18 cellular contexts compared by ENCODE assay signal in the genomic region with DNA sequence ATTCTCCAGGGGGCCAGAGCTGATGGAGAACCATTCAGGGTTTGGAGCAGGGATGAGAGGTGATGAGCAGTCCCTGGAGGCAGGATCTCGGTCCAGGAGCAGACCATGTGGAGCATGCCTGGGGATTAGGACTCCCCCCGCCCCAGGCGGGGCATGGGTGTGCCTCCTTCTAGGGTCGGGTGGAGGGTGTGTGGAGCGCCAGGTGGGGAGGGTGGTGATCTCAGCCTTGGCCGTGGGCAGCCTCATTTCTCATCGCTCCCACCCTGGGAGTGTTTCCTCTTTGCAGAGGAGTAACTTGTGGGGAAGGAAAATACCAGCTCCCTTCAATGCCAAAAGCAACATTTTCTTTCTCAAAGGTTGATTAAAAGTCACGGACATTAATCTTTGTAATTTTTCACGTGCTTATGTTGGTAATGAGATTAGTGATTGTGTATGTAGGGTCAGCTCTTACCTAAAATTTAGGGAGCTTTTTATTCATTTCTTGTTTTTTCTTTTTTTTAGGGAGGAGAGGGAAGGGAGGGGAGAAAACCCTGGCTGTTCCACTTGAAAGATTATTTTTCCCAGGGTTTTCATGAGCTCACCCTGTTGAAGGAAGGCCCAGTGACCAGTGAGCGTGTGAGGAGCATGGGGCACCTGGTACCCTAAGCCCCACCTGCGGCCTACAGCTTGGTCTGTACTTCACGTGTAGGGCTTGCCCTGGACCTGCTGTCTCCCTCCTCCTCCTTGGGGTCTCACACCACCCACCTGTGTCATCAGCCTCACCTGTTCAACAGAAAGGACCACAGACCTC. TPM values are rescaled to one million over a fixed set of nuclear protein-coding genes. Genes with fewer than 3 reads are reported as not detected.
DNase-seq lines count a peak whose midpoint lies in the region; ATAC-seq and TF ChIP-seq lines count a peak whose summit lies in the region.
"Had no signal": no experiment of that assay in that cellular context is flagged by ENCODE, and none has a peak within 500 bp of the region (broad histone marks: within the 10 kb centered on the region; RNA-seq: fewer than 3 reads in every experiment).

No MANE protein-coding gene starts in this region.

- TF ChIP-seq CTCF in VCaP (conservative IDR thresholded peaks at IDR 0.05) (no peak), cardiac muscle cell (IDR thresholded peaks at IDR 0.05; ENCODE audit: low read depth, low read length) (no peak), osteocyte (IDR thresholded peaks at IDR 0.05) (no peak)

- peak overlapping the region; percentile 83; the same call in 1 of the 2 replicates for H3K27ac ChIP-seq in VCaP
- peak overlapping the region; percentile 19 for H3K27ac ChIP-seq in cardiac muscle cell
- no peak overlapping the region for H3K27ac ChIP-seq in naive thymus-derived CD4-positive, alpha-beta T cell (ENCODE audit: low read depth, low read length)

- H3K4me3 Mint-ChIP-seq in osteocyte (ENCODE audit: unreplicated experiment): no peak overlapping the region
- H3K4me3 Mint-ChIP-seq in naive thymus-derived CD4-positive, alpha-beta T cell: no peak overlapping the region
- H3K4me3 Mint-ChIP-seq: activated naive CD4-positive, alpha-beta T cell treated with anti-CD3 and anti-CD28 coated beads for 36 hours; T-helper 1 cell treated with Interleukin-12 subunit alpha and Interleukin-12 subunit beta and Interleukin-4 antibody, amounts not matched to agents 30 μg/mL and 1 μg/mL, for 36 hours had no signal

- no peak for ATAC-seq in naive thymus-derived CD4-positive, alpha-beta T cell
- ATAC-seq in HG02840 (IDR thresholded peaks at IDR 0.05; ENCODE audit: low FRiP score, unreplicated experiment): no peak

- H3K27me3 Mint-ChIP-seq in osteocyte (ENCODE audit: unreplicated experiment): no peaks in the 10 kb centered on the region
- peaks cover 6 to 32% (median 14%) of the 10 kb centered on the region in 5 donors for H3K27me3 Mint-ChIP-seq in naive thymus-derived CD4-positive, alpha-beta T cell

- H3K27me3 ChIP-seq in cardiac muscle cell: no peaks in the 10 kb centered on the region
- no peaks in the 10 kb centered on the region for H3K27me3 ChIP-seq in naive thymus-derived CD4-positive, alpha-beta T cell (ENCODE audit: control insufficient read depth in 2 of 2, insufficient read depth in 2 of 2, low read length in 2 of 2)

- DNase-seq in Daoy (ENCODE audit: low read depth): peak; percentile 57
- no peak for DNase-seq in cardiac muscle cell (ENCODE audit: low read depth in 1 of 2, low spot score in 1 of 2)
- no peak for DNase-seq in osteocyte (ENCODE audit: extremely low spot score, unreplicated experiment)
- DNase-seq in NCI-H748 (lab: John Stamatoyannopoulos, UW; ENCODE audit: unreplicated experiment): no peak
- DNase-seq in COLO829 (ENCODE audit: low spot score): no peak
- DNase-seq in naive thymus-derived CD4-positive, alpha-beta T cell: no peak
- DNase-seq: activated CD4-positive, alpha-beta T cell treated with anti-CD3 and anti-CD28 coated beads for 1 hour; activated CD8-positive, alpha-beta memory T cell treated with anti-CD3 and anti-CD28 coated beads, Interleukin-2, amount 50 U/mL, for 4 hours; activated naive CD4-positive, alpha-beta T cell treated with anti-CD3 and anti-CD28 coated beads for 36 hours; COR-L47; effector CD4-positive, alpha-beta T cell; GDM1; NCI-H187 treated with DMSO at 0.1 percent for 48 hours; occipital lobe had no signal

- H3K27ac Mint-ChIP-seq in osteocyte (ENCODE audit: unreplicated experiment): peak overlapping the region; percentile 72
- peak overlapping the region in 1 of 9 donors; percentile 11 for H3K27ac Mint-ChIP-seq in naive thymus-derived CD4-positive, alpha-beta T cell
- H3K27ac Mint-ChIP-seq: activated naive CD4-positive, alpha-beta T cell treated with anti-CD3 and anti-CD28 coated beads for 36 hours; T-helper 1 cell treated with Interleukin-12 subunit alpha and Interleukin-12 subunit beta and Interleukin-4 antibody, amounts not matched to agents 30 μg/mL and 1 μg/mL, for 36 hours had no signal

- peaks cover 68% of the 10 kb centered on the region for H3K4me1 Mint-ChIP-seq in osteocyte (ENCODE audit: unreplicated experiment)
- H3K4me1 Mint-ChIP-seq in naive thymus-derived CD4-positive, alpha-beta T cell: no peaks in the 10 kb centered on the region

- POLR2A ChIA-PET in naive thymus-derived CD4-positive, alpha-beta T cell (lab: Charles Lee): no interaction called here

- no peaks in the 10 kb centered on the region for H3K36me3 Mint-ChIP-seq in osteocyte (ENCODE audit: unreplicated experiment)
- no peaks in the 10 kb centered on the region for H3K36me3 Mint-ChIP-seq in naive thymus-derived CD4-positive, alpha-beta T cell

- CTCF ChIA-PET in naive thymus-derived CD4-positive, alpha-beta T cell (lab: Charles Lee): no interaction called here

- H3K4me3 ChIP-seq in cardiac muscle cell: no peak overlapping the region
- no peak overlapping the region for H3K4me3 ChIP-seq in naive thymus-derived CD4-positive, alpha-beta T cell (ENCODE audit: low read length)
- H3K4me3 ChIP-seq: skin epidermis had no signal

- intact Hi-C loops in naive thymus-derived CD4-positive, alpha-beta T cell (cut with micrococcal nuclease): no loop called here

- no peaks in the 10 kb centered on the region for H3K9me3 Mint-ChIP-seq in osteocyte (ENCODE audit: unreplicated experiment)
- no peaks in the 10 kb centered on the region for H3K9me3 Mint-ChIP-seq in naive thymus-derived CD4-positive, alpha-beta T cell
- H3K9me3 Mint-ChIP-seq: activated naive CD4-positive, alpha-beta T cell treated with anti-CD3 and anti-CD28 coated beads for 36 hours; T-helper 1 cell treated with Interleukin-12 subunit alpha and Interleukin-12 subunit beta and Interleukin-4 antibody, amounts not matched to agents 30 μg/mL and 1 μg/mL, for 36 hours had no signal

- H3K9me3 ChIP-seq in cardiac muscle cell (ENCODE audit: low read depth): no peaks in the 10 kb centered on the region
- no peaks in the 10 kb centered on the region for H3K9me3 ChIP-seq in naive thymus-derived CD4-positive, alpha-beta T cell (ENCODE audit: control insufficient read depth in 2 of 3, low read length in 3 of 3)

- H3K4me1 ChIP-seq in cardiac muscle cell (ENCODE audit: low read depth): peaks cover 18% of the 10 kb centered on the region
- no peaks in the 10 kb centered on the region for H3K4me1 ChIP-seq in naive thymus-derived CD4-positive, alpha-beta T cell (ENCODE audit: control insufficient read depth in 2 of 2, insufficient read depth in 2 of 2, low read length in 2 of 2)

- no peaks in the 10 kb centered on the region for H3K36me3 ChIP-seq in cardiac muscle cell
- no peaks in the 10 kb centered on the region for H3K36me3 ChIP-seq in naive thymus-derived CD4-positive, alpha-beta T cell (ENCODE audit: control insufficient read depth in 2 of 3, insufficient read depth in 3 of 3, low read length in 3 of 3)

RNA-seq across cellular contexts. Expression of gene FBLN2, which starts 11.0 kb away (rescaled TPM):
- 8.8 and 17.9 TPM in 2 replicates for total RNA-seq in Daoy (2014; rRNA removed; shearing (Covaris generic))
- total RNA-seq in cardiac muscle cell: 24.9 and 42.4 TPM in 2 replicates
- polyA plus RNA-seq in cardiac muscle cell: 19.3 and 33.5 TPM in 2 replicates
- 215 and 251 TPM in 2 replicates for total RNA-seq in osteocyte
- total RNA-seq in naive thymus-derived CD4-positive, alpha-beta T cell: 1 to 10 TPM in 1 of 5 experiments, under 1 TPM in 1, not detected in 3; 0.11 to 1.5 TPM
- polyA plus RNA-seq in naive thymus-derived CD4-positive, alpha-beta T cell: not detected
- total RNA-seq: activated naive CD4-positive, alpha-beta T cell treated with anti-CD3 and anti-CD28 coated beads for 36 hours had no signal
